ENCODE assay signal across 8 cellular contexts in the genomic region with DNA sequence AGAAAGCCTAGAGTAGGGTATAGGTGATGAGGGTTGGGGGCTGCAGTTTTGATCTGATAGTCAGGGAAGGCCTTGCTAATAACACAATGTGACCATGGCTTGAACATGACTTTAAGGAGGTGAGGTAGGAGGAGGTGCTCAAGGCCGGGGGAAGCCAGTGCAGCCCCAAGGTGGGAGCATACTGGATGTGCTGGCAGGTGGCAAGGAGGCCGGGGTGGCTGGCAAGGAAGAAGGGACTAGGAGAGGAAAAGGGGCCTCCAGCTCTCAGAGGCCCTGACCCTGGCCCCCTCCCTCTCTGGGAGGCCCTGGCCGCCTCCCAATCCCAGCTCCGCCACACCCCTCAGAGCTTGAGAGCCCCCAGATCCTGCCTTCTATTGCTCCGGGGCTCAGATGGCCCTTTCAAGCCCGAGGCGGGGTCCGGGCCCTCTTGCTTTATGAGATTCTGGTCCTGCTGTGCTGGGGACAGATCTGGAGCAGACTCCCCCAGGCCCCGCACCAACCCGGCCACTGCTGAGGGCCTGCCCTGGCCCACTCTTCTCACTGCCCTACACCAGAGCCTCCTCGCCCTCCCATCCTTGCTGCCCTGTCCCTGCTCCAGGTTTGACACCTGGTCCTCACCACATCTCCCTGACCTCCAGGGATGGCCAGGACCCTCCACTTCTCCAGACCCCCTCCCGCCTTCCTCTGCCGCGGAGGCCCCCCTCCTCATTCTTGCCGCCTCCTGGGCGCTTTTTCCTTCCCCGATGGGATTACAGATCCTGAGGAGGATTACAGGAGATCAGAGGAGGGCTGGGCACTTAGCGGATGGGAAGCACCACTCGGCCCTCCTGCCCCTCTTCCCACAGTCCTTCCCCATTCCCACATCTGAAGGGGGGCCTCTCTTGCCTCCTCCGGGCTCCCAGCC. TPM values are rescaled to one million over a fixed set of nuclear protein-coding genes. Genes with fewer than 3 reads are reported as not detected.
DNase-seq lines count a peak whose midpoint lies in the region; ATAC-seq, FAIRE-seq and TF ChIP-seq lines count a peak whose summit lies in the region.

No MANE protein-coding gene starts in this region.

- H4K91ac ChIP-seq in H1 (replicated peaks; ENCODE audit: insufficient read length, low read length): no peak overlapping the region

- H3K4me1 Mint-ChIP-seq in Calu3 (ENCODE audit: low read depth, unreplicated experiment): peaks cover 24% of the 10 kb centered on the region

- TF ChIP-seq EP300 in H1 (IDR thresholded peaks at IDR 0.05; ENCODE audit: borderline replicate concordance in 1 of 2, low read depth in 2 of 2, low read length in 2 of 2): no peak

- H4K8ac ChIP-seq in H1 (ENCODE audit: extremely low read depth, insufficient read depth, low read length): no peak overlapping the region

- no peak overlapping the region for H3K14ac ChIP-seq in H1 (ENCODE audit: insufficient read length)

- H4K20me1 ChIP-seq in H1 (replicated peaks in 1 of 2; ENCODE audit: control insufficient read depth in 1 of 2, insufficient read depth in 2 of 2, low read length in 2 of 2) (peaks cover 6 to 16% of the 10 kb centered on the region in 2 experiments), osteoblast (ENCODE audit: insufficient read depth, low read length) (peaks cover 18% of the 10 kb centered on the region)

- peaks cover 64% of the 10 kb centered on the region for H3K36me3 Mint-ChIP-seq in Calu3 (ENCODE audit: insufficient read depth, unreplicated experiment)

- peaks cover 58% of the 10 kb centered on the region for H3K36me3 ChIP-seq in NT2/D1 (ENCODE audit: insufficient read depth, insufficient read length, low read length)
- H3K36me3 ChIP-seq in H1 (ENCODE audit: control insufficient read depth in 2 of 4, insufficient read depth in 4 of 4, low read length in 3 of 4): peaks cover 0 to 8% (median 2%) of the 10 kb centered on the region in 4 experiments; a peak in 5 of 8 replicates
- peaks cover 8% of the 10 kb centered on the region for H3K36me3 ChIP-seq in osteoblast (ENCODE audit: insufficient read depth, low read length)

- H2BK120ac ChIP-seq in H1 (replicated peaks; ENCODE audit: low read depth, low read length): no peak overlapping the region

- H3K18ac ChIP-seq in H1 (ENCODE audit: extremely low read depth, low read length): no peak overlapping the region

- no peak overlapping the region for H2BK5ac ChIP-seq in H1 (ENCODE audit: low read depth, low read length)

- CTCF ChIA-PET in Calu3 (lab: Charles Lee) (no interaction called here), H1 (lab: Charles Lee; ENCODE audit: partially characterized antibody) (no interaction called here)

- H3K4me3 ChIP-seq in NT2/D1 (ENCODE audit: insufficient read length, low read depth): peak overlapping the region; percentile 98
- H3K4me3 ChIP-seq in H1 (ENCODE audit: extremely low read depth in 1 of 4, insufficient read depth in 2 of 4, low read depth in 3 of 4, low read length in 4 of 4): peak overlapping the region; percentile 40 to 94 (median 72)
- peak overlapping the region; percentile 76 for H3K4me3 ChIP-seq in osteoblast (ENCODE audit: insufficient read depth, low read length)

- H3K4me2 ChIP-seq in H1 (ENCODE audit: insufficient read depth in 1 of 2, low read depth in 2 of 2, low read length in 2 of 2) (peak overlapping the region; percentile 70 to 98), osteoblast (ENCODE audit: insufficient read depth, low read length) (peak overlapping the region; percentile 85)

- no peak overlapping the region for H2AK5ac ChIP-seq in H1 (ENCODE audit: low read depth, low read length)

- no peak overlapping the region for H2BK20ac ChIP-seq in H1 (ENCODE audit: low read length)

- no peak for TF ChIP-seq RAD21 in H1 (IDR thresholded peaks at IDR 0.05 in 1 of 2, conservative IDR thresholded peaks at IDR 0.05 in 1 of 2; ENCODE audit: low read depth in 2 of 2, low read length in 2 of 2)

- FAIRE-seq in H1 (lab: Jason Lieb, UNC): no peak

- no peak overlapping the region for H2BK12ac ChIP-seq in H1 (ENCODE audit: low read depth, low read length)

- no peak overlapping the region for H3K4ac ChIP-seq in H1 (replicated peaks; ENCODE audit: insufficient read length, low read depth, low read length)

- peaks cover 20% of the 10 kb centered on the region; the same call in 1 of the 2 replicates for H3K23me2 ChIP-seq in H1 (ENCODE audit: low read depth, low read length)

- H3K27me3 ChIP-seq in NT2/D1 (ENCODE audit: insufficient read depth, insufficient read length) (peaks cover 8% of the 10 kb centered on the region), H1 (replicated peaks in 1 of 4; ENCODE audit: control insufficient read depth in 3 of 4, extremely low read depth in 1 of 4, insufficient read depth in 3 of 4, low read length in 3 of 4) (peaks cover 0 to 8% (median 4%) of the 10 kb centered on the region in 4 experiments; a peak in 3 of 7 replicates), osteoblast (ENCODE audit: insufficient read depth, low read length) (no peaks in the 10 kb centered on the region)

- H3K4me1 ChIP-seq in NT2/D1 (ENCODE audit: insufficient read depth, insufficient read length) (peaks cover 37% of the 10 kb centered on the region), H1 (replicated peaks in 1 of 4; ENCODE audit: control insufficient read depth in 3 of 4, insufficient read depth in 4 of 4, low read length in 3 of 4) (peaks cover 0 to 27% (median 10%) of the 10 kb centered on the region in 4 experiments; a peak in 6 of 7 replicates), osteoblast (ENCODE audit: insufficient read depth, low read length) (peaks cover 17% of the 10 kb centered on the region)

- H3K27ac ChIP-seq in H1 (ENCODE audit: low read depth, low read length): no peak overlapping the region
- H3K27ac ChIP-seq in osteoblast (ENCODE audit: low read depth, low read length): no peak overlapping the region

- H3K79me2 ChIP-seq in H1 (ENCODE audit: control insufficient read depth in 1 of 2, insufficient read depth in 2 of 2, low read length in 2 of 2): 0 out of 4 replicates have a peak, but pooled peaks cover 0 to 8% of the 10 kb centered on the region in 2 experiments
- H3K79me2 ChIP-seq in osteoblast (ENCODE audit: insufficient read depth, low read length): peaks cover 12% of the 10 kb centered on the region

- H3K27ac Mint-ChIP-seq in Calu3 (ENCODE audit: unreplicated experiment): peak overlapping the region; percentile 27

- ATAC-seq in HG03196 (IDR thresholded peaks at IDR 0.05; ENCODE audit: unreplicated experiment) (no peak), HG03097 (IDR thresholded peaks at IDR 0.05; ENCODE audit: low FRiP score, unreplicated experiment) (no peak)

- TF ChIP-seq POLR2A in H1 (IDR thresholded peaks at IDR 0.05; ENCODE audit: control extremely low read depth in 1 of 2, low read depth in 2 of 2, low read length in 2 of 2): no peak

- H3K9me3 Mint-ChIP-seq in Calu3 (ENCODE audit: low read depth, unreplicated experiment): no peaks in the 10 kb centered on the region

- WGBS in H1 (ENCODE audit: extremely low coverage in 1 of 2, insufficient coverage in 1 of 2, insufficient read length in 1 of 2, insufficient replicate concordance in 2 of 2, low coverage in 1 of 2, low lambda C conversion rate in 2 of 2, missing lambda C conversion rate in 1 of 2), 2 experiments: 72% methylated on average over 12 of the region's 20 CpGs; no CpG with 5 or more reads in 1 of the 2 experiments

- no peaks in the 10 kb centered on the region for H3K9me3 ChIP-seq in NT2/D1 (ENCODE audit: insufficient read depth, low read length)
- H3K9me3 ChIP-seq in H1 (ENCODE audit: insufficient read depth in 2 of 2, low read depth in 1 of 2, low read length in 1 of 2): no peaks in the 10 kb centered on the region
- no peaks in the 10 kb centered on the region for H3K9me3 ChIP-seq in osteoblast (ENCODE audit: low read depth, low read length)

- BruUV-seq in Calu3 (replicated peaks; lab: Mats Ljungman, UMichigan): no TSS peak

- H3K4me3 Mint-ChIP-seq in Calu3 (ENCODE audit: low read depth, unreplicated experiment): peak overlapping the region; percentile 91

- intact Hi-C loops in Calu3 (cut with micrococcal nuclease; ENCODE audit: unreplicated experiment): loop anchor here (10.0 kb wide), 2 partner anchors 79 to 149 kb away; a partner anchor contains a TSS

- peak overlapping the region; percentile 87 for H3K9ac ChIP-seq in NT2/D1 (ENCODE audit: insufficient read length, low read depth)
- H3K9ac ChIP-seq in H1 (replicated peaks in 1 of 4; ENCODE audit: extremely low read depth in 1 of 4, low read depth in 3 of 4, low read length in 3 of 4): no peak overlapping the region

- no peak overlapping the region for H3K23ac ChIP-seq in H1 (ENCODE audit: insufficient read length)

- H4K5ac ChIP-seq in H1 (ENCODE audit: insufficient read length, low read depth, low read length): no peak overlapping the region

- TF ChIP-seq CTCF in Calu3 (IDR thresholded peaks at IDR 0.05; ENCODE audit: unreplicated experiment) (no peak), H1 (IDR thresholded peaks at IDR 0.05; ENCODE audit: control extremely low read depth in 1 of 3, insufficient read depth in 1 of 3, low read depth in 1 of 3, low read length in 3 of 3) (no peak), osteoblast (IDR thresholded peaks at IDR 0.05; ENCODE audit: extremely low read depth, low read depth, low read length) (no peak)

- no peaks in the 10 kb centered on the region for H3K27me3 Mint-ChIP-seq in Calu3 (ENCODE audit: unreplicated experiment)

- H3K79me1 ChIP-seq in H1 (ENCODE audit: low read depth, low read length): no peaks in the 10 kb centered on the region

- H2BK15ac ChIP-seq in H1 (ENCODE audit: low read length): no peak overlapping the region

- POLR2A ChIA-PET in H1 (lab: Charles Lee; ENCODE audit: partially characterized antibody): interaction anchor here (1.2 to 1.3 kb wide), 2 partner anchors 12 to 18 kb away, joined by 3 read pairs; no protein-coding TSS in a partner anchor

- H2AFZ ChIP-seq in H1 (ENCODE audit: low read length) (no peak overlapping the region), osteoblast (ENCODE audit: low read length) (no peak overlapping the region)

- no peak overlapping the region for H3K56ac ChIP-seq in H1 (replicated peaks; ENCODE audit: insufficient read length, low read depth, low read length)

- DNase-seq in Calu3: no peak
- DNase-seq in NT2/D1 (ENCODE audit: low read depth, low spot score): no peak
- no peak for DNase-seq in H1 (ENCODE audit: low read depth in 1 of 2, low spot score in 2 of 2)
- DNase-seq in osteoblast (ENCODE audit: insufficient read length, low spot score, missing footprints): peak; percentile 75
- DNase-seq in stimulated activated naive CD4-positive, alpha-beta T cell treated with Interleukin-2 at 50 U/mL for 16 hours (lab: John Stamatoyannopoulos, UW): no peak
- no peak for DNase-seq in hepatic stellate cell (ENCODE audit: low spot score)

RNA-seq across cellular contexts. Expression of a gene that starts 1.8 kb away (rescaled TPM):
- 70.5 and 84.1 TPM in 2 replicates for total RNA-seq in Calu3 (2022)
- total RNA-seq in H1 (2021; fragmentation: NEBNext Ultra II Directional; extraction: Animal tissue kit (Norgen Biotek cat#: 25700)): 52.7 and 55.0 TPM in 2 replicates
- polyA plus RNA-seq in H1 (2011; rRNA removed): 27.2 and 45.1 TPM in 2 replicates
- polyA plus RNA-seq in H1 (2011; cell fraction: cytosol; rRNA removed): 26.4 TPM
- polyA plus RNA-seq in H1 (2011; cell fraction: nucleus; rRNA removed): 74.8 TPM
- polyA plus RNA-seq in H1 (2012, experiment 1 of 2): 24.2 to 30.4 TPM (median 27.3 TPM) in 4 replicates
- 25.8 TPM for polyA plus RNA-seq in H1 (2012, experiment 2 of 2)
- 28.4 TPM for polyA plus RNA-seq in H1 (2013, experiment 1 of 2)
- polyA plus RNA-seq in H1 (2013, experiment 2 of 2): 28.5 TPM
- polyA minus RNA-seq in H1 (2011; rRNA and poly(A)+ RNA removed): 14.8 and 18.7 TPM in 2 replicates
- 32.3 TPM for polyA minus RNA-seq in H1 (2011; cell fraction: cytosol; rRNA and poly(A)+ RNA removed)
- polyA minus RNA-seq in H1 (2011; cell fraction: nucleus; rRNA and poly(A)+ RNA removed): 30.9 TPM
- total RNA-seq in osteoblast: 13.3 and 14.1 TPM in 2 replicates

RNA-seq across cellular contexts. Expression of a gene that starts 4.6 kb away (rescaled TPM):
- total RNA-seq in Calu3 (2022): 59.7 and 64.7 TPM in 2 replicates
- total RNA-seq in H1 (2021; fragmentation: NEBNext Ultra II Directional; extraction: Animal tissue kit (Norgen Biotek cat#: 25700)): 47.3 and 49.6 TPM in 2 replicates
- 65.1 and 89.6 TPM in 2 replicates for polyA plus RNA-seq in H1 (2011; rRNA removed)
- 33.8 TPM for polyA plus RNA-seq in H1 (2011; cell fraction: cytosol; rRNA removed)
- polyA plus RNA-seq in H1 (2011; cell fraction: nucleus; rRNA removed): 39.1 TPM
- 37.4 to 52.9 TPM (median 45.6 TPM) in 4 replicates for polyA plus RNA-seq in H1 (2012, experiment 1 of 2)
- polyA plus RNA-seq in H1 (2012, experiment 2 of 2): 65.6 TPM
- 35.4 TPM for polyA plus RNA-seq in H1 (2013, experiment 1 of 2)
- polyA plus RNA-seq in H1 (2013, experiment 2 of 2): 38.4 TPM
- polyA minus RNA-seq in H1 (2011; rRNA and poly(A)+ RNA removed): 12.5 and 16.2 TPM in 2 replicates
- polyA minus RNA-seq in H1 (2011; cell fraction: cytosol; rRNA and poly(A)+ RNA removed): 28.0 TPM
- polyA minus RNA-seq in H1 (2011; cell fraction: nucleus; rRNA and poly(A)+ RNA removed): 25.7 TPM
- 6.2 and 10.3 TPM in 2 replicates for total RNA-seq in osteoblast

RNA-seq across cellular contexts. Expression of a gene that starts 19.9 kb away (rescaled TPM):
- not detected in 2 replicates for total RNA-seq in Calu3 (2022)
- total RNA-seq in H1 (2021; fragmentation: NEBNext Ultra II Directional; extraction: Animal tissue kit (Norgen Biotek cat#: 25700)): not detected in 2 replicates
- polyA plus RNA-seq in H1 (2011; rRNA removed): not detected in 2 replicates
- not detected for polyA plus RNA-seq in H1 (2011; cell fraction: cytosol; rRNA removed)
- polyA plus RNA-seq in H1 (2011; cell fraction: nucleus; rRNA removed): not detected
- polyA plus RNA-seq in H1 (2012, experiment 1 of 2): not detected in 4 replicates
- polyA plus RNA-seq in H1 (2012, experiment 2 of 2): not detected
- not detected for polyA plus RNA-seq in H1 (2013, experiment 1 of 2)
- not detected for polyA plus RNA-seq in H1 (2013, experiment 2 of 2)
- not detected in 2 replicates for polyA minus RNA-seq in H1 (2011; rRNA and poly(A)+ RNA removed)
- not detected for polyA minus RNA-seq in H1 (2011; cell fraction: cytosol; rRNA and poly(A)+ RNA removed)
- polyA minus RNA-seq in H1 (2011; cell fraction: nucleus; rRNA and poly(A)+ RNA removed): not detected
- not detected in 2 replicates for total RNA-seq in osteoblast

RNA-seq across cellular contexts. Expression of a gene that starts 20.5 kb away (rescaled TPM):
- total RNA-seq in Calu3 (2022): 44.0 and 48.4 TPM in 2 replicates
- total RNA-seq in H1 (2021; fragmentation: NEBNext Ultra II Directional; extraction: Animal tissue kit (Norgen Biotek cat#: 25700)): 28.8 and 29.8 TPM in 2 replicates
- polyA plus RNA-seq in H1 (2011; rRNA removed): 54.4 and 68.6 TPM in 2 replicates
- 66.1 TPM for polyA plus RNA-seq in H1 (2011; cell fraction: cytosol; rRNA removed)
- polyA plus RNA-seq in H1 (2011; cell fraction: nucleus; rRNA removed): 52.2 TPM
- 25.4 to 39.2 TPM (median 35.0 TPM) in 4 replicates for polyA plus RNA-seq in H1 (2012, experiment 1 of 2)
- polyA plus RNA-seq in H1 (2012, experiment 2 of 2): 35.9 TPM
- 19.5 TPM for polyA plus RNA-seq in H1 (2013, experiment 1 of 2)
- polyA plus RNA-seq in H1 (2013, experiment 2 of 2): 19.1 TPM
- 27.2 TPM in 2 replicates for polyA minus RNA-seq in H1 (2011; rRNA and poly(A)+ RNA removed)
- 19.8 TPM for polyA minus RNA-seq in H1 (2011; cell fraction: cytosol; rRNA and poly(A)+ RNA removed)
- polyA minus RNA-seq in H1 (2011; cell fraction: nucleus; rRNA and poly(A)+ RNA removed): 17.7 TPM
- 64.2 and 71.3 TPM in 2 replicates for total RNA-seq in osteoblast

RNA-seq across cellular contexts. Expression of a gene that starts 34.3 kb away (rescaled TPM):
- total RNA-seq in Calu3 (2022) (31.9 and 33.2 TPM in 2 replicates), osteoblast (15.6 and 29.3 TPM in 2 replicates)
- total RNA-seq in H1 (2021; fragmentation: NEBNext Ultra II Directional; extraction: Animal tissue kit (Norgen Biotek cat#: 25700)): 32.4 and 33.5 TPM in 2 replicates
- polyA plus RNA-seq in H1 (2011; rRNA removed): 229 and 268 TPM in 2 replicates
- 137 TPM for polyA plus RNA-seq in H1 (2011; cell fraction: cytosol; rRNA removed)
- polyA plus RNA-seq in H1 (2011; cell fraction: nucleus; rRNA removed): 92.9 TPM
- 33.1 to 44.0 TPM (median 41.7 TPM) in 4 replicates for polyA plus RNA-seq in H1 (2012, experiment 1 of 2)
- 29.0 TPM for polyA plus RNA-seq in H1 (2012, experiment 2 of 2)
- polyA plus RNA-seq in H1 (2013, experiment 1 of 2): 35.4 TPM
- polyA plus RNA-seq in H1 (2013, experiment 2 of 2): 38.9 TPM
- 3.5 and 4.4 TPM in 2 replicates for polyA minus RNA-seq in H1 (2011; rRNA and poly(A)+ RNA removed)
- 15.0 TPM for polyA minus RNA-seq in H1 (2011; cell fraction: cytosol; rRNA and poly(A)+ RNA removed)
- 24.3 TPM for polyA minus RNA-seq in H1 (2011; cell fraction: nucleus; rRNA and poly(A)+ RNA removed)
